In the genomic region with DNA sequence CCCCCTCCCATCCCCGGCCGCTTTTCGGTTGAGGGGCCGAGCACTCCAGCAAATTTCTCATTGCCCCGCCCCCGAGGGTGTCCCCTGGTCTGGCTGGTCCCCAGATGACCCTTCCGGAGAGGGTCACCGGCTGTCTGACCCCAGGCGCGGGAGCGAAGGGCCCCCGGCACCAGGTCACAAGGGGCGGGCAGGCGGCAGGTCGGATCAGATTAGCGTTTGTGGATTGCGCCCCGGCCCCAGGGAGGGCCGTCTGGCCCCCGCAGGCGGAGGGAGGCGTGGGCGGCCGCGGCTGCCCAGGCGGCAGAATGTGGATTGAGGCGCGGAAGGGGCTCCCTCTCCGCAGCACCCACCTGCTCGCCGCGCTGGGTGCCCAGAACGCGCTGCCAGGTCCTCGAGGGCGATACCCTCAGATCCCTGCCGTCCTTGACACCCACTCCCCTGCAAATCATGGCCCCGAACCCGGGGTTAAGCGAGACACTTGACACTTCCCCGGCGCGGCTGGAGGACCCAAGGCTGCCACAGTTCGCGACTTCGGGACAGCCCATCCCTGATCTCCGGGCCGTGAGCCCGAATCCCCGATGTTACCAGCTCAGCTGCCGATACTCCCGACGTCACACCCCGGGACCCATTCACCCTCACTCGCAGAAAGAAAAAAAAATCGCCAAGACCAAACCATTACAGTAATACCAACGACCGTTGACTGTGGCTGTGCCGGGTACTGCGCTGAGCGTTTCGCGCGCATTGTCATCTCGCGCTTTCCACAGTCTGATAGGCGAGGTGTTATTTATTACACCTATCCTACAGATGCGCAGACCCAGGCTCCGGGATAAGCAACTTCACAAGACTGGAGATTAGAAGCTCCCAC, we compare ENCODE assay signal across 1 cellular context.
TF ChIP-seq lines count a peak whose summit lies in the region.

No MANE protein-coding gene starts in this region.

TF ChIP-seq in WTC11, 78 proteins besides CTCF, POLR2A, EP300 and RAD21 (continued from another document):
- peak; percentile 29; the same call in 1 of the 2 replicates for TF ChIP-seq ARID4B (CRISPR knock-in tag; IDR thresholded peaks at IDR 0.05; ENCODE audit: borderline replicate concordance)
- TF ChIP-seq GRHL2 (CRISPR knock-in tag; IDR thresholded peaks at IDR 0.05; ENCODE audit: insufficient replicate concordance, severe bottlenecking), result no peak
- no peak for TF ChIP-seq FOXJ3 (CRISPR knock-in tag; IDR thresholded peaks at IDR 0.05; ENCODE audit: borderline replicate concordance)
- no peak for TF ChIP-seq FOXK1 (CRISPR knock-in tag; IDR thresholded peaks at IDR 0.05)
- TF ChIP-seq, protein P1, sequence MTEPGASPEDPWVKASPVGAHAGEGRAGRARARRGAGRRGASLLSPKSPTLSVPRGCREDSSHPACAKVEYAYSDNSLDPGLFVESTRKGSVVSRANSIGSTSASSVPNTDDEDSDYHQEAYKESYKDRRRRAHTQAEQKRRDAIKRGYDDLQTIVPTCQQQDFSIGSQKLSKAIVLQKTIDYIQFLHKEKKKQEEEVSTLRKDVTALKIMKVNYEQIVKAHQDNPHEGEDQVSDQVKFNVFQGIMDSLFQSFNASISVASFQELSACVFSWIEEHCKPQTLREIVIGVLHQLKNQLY (CRISPR knock-in tag; IDR thresholded peaks at IDR 0.05), result no peak
- no peak for TF ChIP-seq KAT7 (CRISPR knock-in tag; IDR thresholded peaks at IDR 0.05; ENCODE audit: borderline replicate concordance)
- no peak for TF ChIP-seq MYBL2 (CRISPR knock-in tag; IDR thresholded peaks at IDR 0.05)
- TF ChIP-seq ZBTB21 (CRISPR knock-in tag; IDR thresholded peaks at IDR 0.05; ENCODE audit: borderline replicate concordance), result no peak
- TF ChIP-seq, protein P2, sequence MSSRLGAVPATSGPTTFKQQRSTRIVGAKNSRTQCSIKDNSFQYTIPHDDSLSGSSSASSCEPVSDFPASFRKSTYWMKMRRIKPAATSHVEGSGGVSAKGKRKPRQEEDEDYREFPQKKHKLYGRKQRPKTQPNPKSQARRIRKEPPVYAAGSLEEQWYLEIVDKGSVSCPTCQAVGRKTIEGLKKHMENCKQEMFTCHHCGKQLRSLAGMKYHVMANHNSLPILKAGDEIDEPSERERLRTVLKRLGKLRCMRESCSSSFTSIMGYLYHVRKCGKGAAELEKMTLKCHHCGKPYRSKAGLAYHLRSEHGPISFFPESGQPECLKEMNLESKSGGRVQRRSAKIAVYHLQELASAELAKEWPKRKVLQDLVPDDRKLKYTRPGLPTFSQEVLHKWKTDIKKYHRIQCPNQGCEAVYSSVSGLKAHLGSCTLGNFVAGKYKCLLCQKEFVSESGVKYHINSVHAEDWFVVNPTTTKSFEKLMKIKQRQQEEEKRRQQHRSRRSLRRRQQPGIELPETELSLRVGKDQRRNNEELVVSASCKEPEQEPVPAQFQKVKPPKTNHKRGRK (CRISPR knock-in tag; IDR thresholded peaks at IDR 0.05; ENCODE audit: borderline replicate concordance), result no peak
- TF ChIP-seq JAZF1 (CRISPR knock-in tag; IDR thresholded peaks at IDR 0.05), result no peak
- TF ChIP-seq OVOL2 (CRISPR knock-in tag; IDR thresholded peaks at IDR 0.05; ENCODE audit: borderline replicate concordance), result no peak
- TF ChIP-seq NFE2L1 (CRISPR knock-in tag; IDR thresholded peaks at IDR 0.05), result no peak
- peak; percentile 35; the same call in 1 of the 2 replicates for TF ChIP-seq USF1 (CRISPR knock-in tag; IDR thresholded peaks at IDR 0.05)
- no peak for TF ChIP-seq MXD4 (CRISPR knock-in tag; IDR thresholded peaks at IDR 0.05; ENCODE audit: borderline replicate concordance)
- no peak; the same call in 1 of the 2 replicates for TF ChIP-seq JUN (CRISPR knock-in tag; IDR thresholded peaks at IDR 0.05)
- no peak; the same call in 1 of the 2 replicates for TF ChIP-seq ESRRA (CRISPR knock-in tag; IDR thresholded peaks at IDR 0.05; ENCODE audit: borderline replicate concordance)
- TF ChIP-seq ZNF121 (CRISPR knock-in tag; IDR thresholded peaks at IDR 0.05), result no peak
- TF ChIP-seq USF2 (CRISPR knock-in tag; IDR thresholded peaks at IDR 0.05), result peak; percentile 59
- no peak for TF ChIP-seq NR2C2 (CRISPR knock-in tag; IDR thresholded peaks at IDR 0.05)
- TF ChIP-seq ATF3 (CRISPR knock-in tag; conservative IDR thresholded peaks at IDR 0.05), result no peak
